17 cellular contexts compared by ENCODE assay signal in genomic region chr12:86801439-86801838, GRCh38.
DNase-seq lines count a peak whose midpoint lies in the region; ATAC-seq and TF ChIP-seq lines count a peak whose summit lies in the region.
"Had no signal": no experiment of that assay in that cellular context is flagged by ENCODE, and none has a peak within 500 bp of the region (broad histone marks: within the 10 kb centered on the region; RNA-seq: fewer than 3 reads in every experiment).

No MANE protein-coding gene starts in this region.

- in situ Hi-C loops in G401 (cut with HindIII; ENCODE audit: low sequenced_read_pairs) = no loop called here

- H3K36me3 Mint-ChIP-seq in nephron progenitor cell (ENCODE audit: low read depth) = no peaks in the 10 kb centered on the region
- H3K36me3 Mint-ChIP-seq: CD4-positive, alpha-beta memory T cell had no signal

- H3K27me3 ChIP-seq in upper lobe of right lung = no peaks in the 10 kb centered on the region
- H3K27me3 ChIP-seq: BLaER1 had no signal

- H3K27ac Mint-ChIP-seq in nephron progenitor cell = peak overlapping the region; percentile 1
- H3K27ac Mint-ChIP-seq: CD4-positive, alpha-beta memory T cell had no signal

- H3K4me3 Mint-ChIP-seq in nephron progenitor cell = no peak overlapping the region
- H3K4me3 Mint-ChIP-seq: CD4-positive, alpha-beta memory T cell had no signal

- H3K36me3 ChIP-seq in upper lobe of right lung = no peaks in the 10 kb centered on the region
- H3K36me3 ChIP-seq: BLaER1 had no signal

- H3K27ac ChIP-seq in upper lobe of right lung = no peak overlapping the region
- H3K27ac ChIP-seq: BLaER1 had no signal

- DNase-seq in ELR (ENCODE audit: low read depth) (peak; percentile 11), NCI-H226 (peak; percentile 28), choroid plexus epithelial cell (ENCODE audit: low read depth) (peak; percentile 4), nephron progenitor cell (no peak), G401 (ENCODE audit: low spot score) (no peak), upper lobe of right lung (no peak)
- DNase-seq: Calu3; CD4-positive, alpha-beta memory T cell; DMS79; Kasumi-1; NCI-H1105; NCI-H1694; NCI-H2081 treated with DMSO at 0.1 percent for 48 hours; NCI-H748 treated with DMSO at 0.1 percent for 48 hours; RPMI8226 had no signal

- H3K9me3 ChIP-seq in upper lobe of right lung = no peaks in the 10 kb centered on the region
- H3K9me3 ChIP-seq: BLaER1 had no signal

- H3K4me3 ChIP-seq in choroid plexus epithelial cell (ENCODE audit: low read depth, low read length) (no peak overlapping the region), upper lobe of right lung (no peak overlapping the region)
- H3K4me3 ChIP-seq: BLaER1 had no signal

- no peaks in the 10 kb centered on the region for H3K4me1 ChIP-seq in upper lobe of right lung
- H3K4me1 ChIP-seq: BLaER1 had no signal

- no peak for TF ChIP-seq CTCF in choroid plexus epithelial cell (conservative IDR thresholded peaks at IDR 0.05; ENCODE audit: low read depth, low read length)
- TF ChIP-seq CTCF in nephron progenitor cell (IDR thresholded peaks at IDR 0.05) = no peak
- no peak for TF ChIP-seq CTCF in upper lobe of right lung (IDR thresholded peaks at IDR 0.05)

- intact Hi-C loops in upper lobe of right lung (cut with DNase I) = no loop called here

- no peaks in the 10 kb centered on the region for H3K27me3 Mint-ChIP-seq in nephron progenitor cell (ENCODE audit: low read depth, poor library complexity)
- H3K27me3 Mint-ChIP-seq: CD4-positive, alpha-beta memory T cell had no signal

- no peak for ATAC-seq in upper lobe of right lung
- no peak for ATAC-seq in HG03175 (IDR thresholded peaks at IDR 0.05; ENCODE audit: unreplicated experiment)

- H3K4me1 Mint-ChIP-seq in nephron progenitor cell = peaks cover 8% of the 10 kb centered on the region
- H3K4me1 Mint-ChIP-seq: CD4-positive, alpha-beta memory T cell had no signal

- no peaks in the 10 kb centered on the region for H3K9me3 Mint-ChIP-seq in nephron progenitor cell

Comparison
In these comparisons a context has a peak if more than half of its experiments do, and no peak if none do; other contexts are left out.
1. DNase-seq: peak in ELR (single experiment), NCI-H226 (single experiment) and choroid plexus epithelial cell (single experiment); none in nephron progenitor cell (single experiment), G401 (single experiment) and upper lobe of right lung (single experiment).